In the genomic region with DNA sequence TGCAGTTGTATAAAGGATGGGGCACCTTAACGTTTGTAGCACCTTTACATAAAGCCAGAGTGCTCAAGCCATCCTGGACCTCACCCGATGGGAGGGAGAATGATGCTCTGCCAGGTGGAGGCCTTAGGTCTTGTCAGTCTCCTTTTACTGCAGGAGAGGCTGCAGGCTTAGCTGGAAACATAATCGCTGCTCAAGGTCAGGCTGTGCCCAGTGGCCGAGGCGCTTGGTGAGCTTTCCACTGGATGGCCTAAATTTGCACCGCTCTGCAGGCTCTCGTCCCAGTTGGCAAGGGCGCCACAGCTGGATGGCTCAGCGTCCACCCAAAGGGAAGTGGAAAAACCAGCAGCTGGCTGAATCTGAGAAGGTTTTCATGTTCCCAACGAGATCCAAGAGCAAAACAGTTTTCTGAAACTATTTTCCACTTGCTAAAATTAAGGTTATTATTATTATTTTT, we compare ENCODE assay signal across 8 cellular contexts.
A peak's percentile ranks its signal among the peaks of the same experiment; 100 is the strongest.
DNase-seq lines count a peak whose midpoint lies in the region; ATAC-seq and TF ChIP-seq lines count a peak whose summit lies in the region.
"Had no signal": no experiment of that assay in that cellular context is flagged by ENCODE, and none has a peak within 500 bp of the region (broad histone marks: within the 10 kb centered on the region; RNA-seq: fewer than 3 reads in every experiment).

No MANE protein-coding gene starts in this region.

- no peaks in the 10 kb centered on the region for H3K36me3 ChIP-seq in fibroblast of lung (ENCODE audit: control insufficient read depth, insufficient read depth, low read length)
- no peaks in the 10 kb centered on the region for H3K36me3 ChIP-seq in skeletal muscle satellite cell (ENCODE audit: insufficient read depth, low read length)

- no peak overlapping the region for H2AFZ ChIP-seq in fibroblast of lung (ENCODE audit: low read length)

- peaks cover 11% of the 10 kb centered on the region for H3K4me1 ChIP-seq in fibroblast of lung (ENCODE audit: control insufficient read depth, extremely low read depth, insufficient read depth, low read length)
- peaks cover 19% of the 10 kb centered on the region for H3K4me1 ChIP-seq in skeletal muscle satellite cell (ENCODE audit: control insufficient read depth, insufficient read depth, low read length)

- TF ChIP-seq CTCF in HFFc6 (IDR thresholded peaks at IDR 0.05) (no peak), fibroblast of lung (conservative IDR thresholded peaks at IDR 0.05 in 1 of 2, IDR thresholded peaks at IDR 0.05 in 1 of 2; ENCODE audit: low read depth in 1 of 2, low read length in 2 of 2) (no peak)

- H3K27ac Mint-ChIP-seq in HFFc6 = peak overlapping the region; percentile 79

- H4K20me1 ChIP-seq in fibroblast of lung (ENCODE audit: control insufficient read depth, extremely low read depth, insufficient read depth, low read length) = no peaks in the 10 kb centered on the region

- H3K4me1 Mint-ChIP-seq in HFFc6 (ENCODE audit: low read depth) = peaks cover 62% of the 10 kb centered on the region

- H3K4me2 ChIP-seq in fibroblast of lung (ENCODE audit: extremely low read depth, insufficient read depth, low read length) (peak overlapping the region; percentile 38), skeletal muscle satellite cell (ENCODE audit: low read length) (peak overlapping the region; percentile 41)

- H3K9ac ChIP-seq in fibroblast of lung (ENCODE audit: insufficient read depth, low read length) (no peak overlapping the region), skeletal muscle satellite cell (ENCODE audit: low read depth, low read length) (no peak overlapping the region)

- H3K27ac ChIP-seq in fibroblast of lung (ENCODE audit: insufficient read depth, low read length) = peak overlapping the region; percentile 70

- H3K9me3 Mint-ChIP-seq in HFFc6 = no peaks in the 10 kb centered on the region

- H3K27me3 ChIP-seq in fibroblast of lung (ENCODE audit: control insufficient read depth, insufficient read depth, low read length) (no peaks in the 10 kb centered on the region), skeletal muscle satellite cell (ENCODE audit: control insufficient read depth, insufficient read depth, low read length) (no peaks in the 10 kb centered on the region)

- H3K9me3 ChIP-seq in fibroblast of lung (ENCODE audit: control insufficient read depth, insufficient read depth, low read depth, low read length) (no peaks in the 10 kb centered on the region), skeletal muscle satellite cell (replicated peaks; ENCODE audit: low read length) (no peaks in the 10 kb centered on the region)

- DNase-seq in HFFc6 = no peak
- peak; percentile 54 for DNase-seq in NCI-H146 (lab: John Stamatoyannopoulos, UW)
- DNase-seq in fibroblast of lung (ENCODE audit: low read depth in 2 of 2) = peak in 1 of 2 donors; percentile 15
- DNase-seq in hippocampal formation (lab: John Stamatoyannopoulos, UW) = no peak
- no peak for DNase-seq in GM03348 (ENCODE audit: low spot score)
- DNase-seq: C1 segment of cervical spinal cord had no signal

- H3K36me3 Mint-ChIP-seq in HFFc6 (ENCODE audit: low read depth) = peaks cover 5% of the 10 kb centered on the region; the same call in 1 of the 2 replicates

- ATAC-seq in GM21576 (IDR thresholded peaks at IDR 0.05; ENCODE audit: unreplicated experiment) = no peak

- peak overlapping the region; percentile 10; the same call in 1 of the 2 replicates for H3K4me3 Mint-ChIP-seq in HFFc6

- H3K79me2 ChIP-seq in fibroblast of lung (ENCODE audit: control insufficient read depth, insufficient read depth, low read length) = no peaks in the 10 kb centered on the region

- H3K4me3 ChIP-seq in fibroblast of lung (replicated peaks in 1 of 4; ENCODE audit: control extremely low read depth in 1 of 4, insufficient read depth in 1 of 4, low read depth in 3 of 4, low read length in 4 of 4) (no peak overlapping the region), skeletal muscle satellite cell (ENCODE audit: low read length) (no peak overlapping the region)

- H3K27me3 Mint-ChIP-seq in HFFc6 (ENCODE audit: insufficient read depth) = peaks cover 3% of the 10 kb centered on the region
